Comparison of ENCODE assay signal across 8 cellular contexts in the genomic region with DNA sequence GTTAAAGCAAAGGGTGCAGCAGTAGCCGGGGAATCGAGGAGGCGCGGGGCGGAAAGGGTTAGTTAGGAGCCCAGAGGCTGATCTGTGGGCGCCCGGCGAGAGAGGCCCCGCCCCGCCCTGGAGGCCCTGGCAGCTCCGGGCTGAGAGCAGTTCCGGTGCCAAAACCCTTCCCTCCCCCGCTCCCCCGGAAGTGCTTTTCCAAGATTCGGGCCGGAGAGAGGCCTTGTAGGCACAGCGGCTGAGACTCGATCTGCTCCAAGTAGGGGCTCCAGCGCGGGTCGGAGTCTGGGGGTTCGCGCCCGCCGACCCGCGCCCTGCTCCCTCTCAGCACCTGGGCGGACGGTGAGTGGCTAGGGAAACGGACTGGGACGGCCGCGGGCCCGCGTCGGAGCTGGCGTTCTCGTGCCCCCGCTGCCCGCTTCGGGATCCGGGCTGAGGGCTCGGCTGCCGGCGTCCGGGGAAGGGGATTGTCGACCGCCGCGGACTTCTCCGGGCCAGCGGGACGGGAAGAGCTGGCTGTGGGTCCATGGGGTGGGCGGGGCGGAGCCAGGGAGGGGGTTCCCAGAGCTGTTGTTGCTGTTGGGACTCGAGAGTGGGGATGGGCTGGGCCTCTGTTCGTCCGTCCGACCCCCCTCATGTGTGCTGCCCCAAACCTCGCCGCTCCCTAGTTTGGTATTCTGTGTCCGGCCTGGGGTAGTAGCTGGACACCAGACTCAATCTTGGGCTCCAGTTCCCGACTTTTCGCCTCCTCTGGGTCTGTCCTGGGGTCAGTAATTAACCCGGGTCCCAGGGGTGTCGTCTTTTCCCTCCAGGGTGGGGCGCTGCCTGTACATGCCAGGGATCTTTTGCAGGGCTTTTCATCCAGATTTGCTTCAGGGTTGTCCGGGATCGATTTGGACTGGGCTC. TPM values are rescaled to one million over a fixed set of nuclear protein-coding genes. Genes with fewer than 3 reads are reported as not detected.
DNase-seq lines count a peak whose midpoint lies in the region; ATAC-seq lines count a peak whose summit lies in the region.

A gene with protein sequence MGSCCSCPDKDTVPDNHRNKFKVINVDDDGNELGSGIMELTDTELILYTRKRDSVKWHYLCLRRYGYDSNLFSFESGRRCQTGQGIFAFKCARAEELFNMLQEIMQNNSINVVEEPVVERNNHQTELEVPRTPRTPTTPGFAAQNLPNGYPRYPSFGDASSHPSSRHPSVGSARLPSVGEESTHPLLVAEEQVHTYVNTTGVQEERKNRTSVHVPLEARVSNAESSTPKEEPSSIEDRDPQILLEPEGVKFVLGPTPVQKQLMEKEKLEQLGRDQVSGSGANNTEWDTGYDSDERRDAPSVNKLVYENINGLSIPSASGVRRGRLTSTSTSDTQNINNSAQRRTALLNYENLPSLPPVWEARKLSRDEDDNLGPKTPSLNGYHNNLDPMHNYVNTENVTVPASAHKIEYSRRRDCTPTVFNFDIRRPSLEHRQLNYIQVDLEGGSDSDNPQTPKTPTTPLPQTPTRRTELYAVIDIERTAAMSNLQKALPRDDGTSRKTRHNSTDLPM (plus strand): TSS at position 200 of the 906 bp plus-strand sequence. CDS start 98,643 bp downstream, outside the sequence.

- ATAC-seq in GM19035 (IDR thresholded peaks at IDR 0.05; ENCODE audit: unreplicated experiment), result peak; percentile 97
- ATAC-seq in HG03354 (IDR thresholded peaks at IDR 0.05; ENCODE audit: poor library complexity, severe bottlenecking, unreplicated experiment), result peak; percentile 97

- peak; percentile 66 to 79 for DNase-seq in AML-193 (lab: John Stamatoyannopoulos, UW)
- peak; percentile 69 to 90 for DNase-seq in NCI-H446 (lab: John Stamatoyannopoulos, UW)
- DNase-seq in activated CD4-positive, CD25-positive, alpha-beta regulatory T cell treated with anti-CD3 and anti-CD28 coated beads, Interleukin-2, amount 50 U/mL, for 72 hours, result peak; percentile 86
- DNase-seq in cerebellum (ENCODE audit: low spot score), result peak; percentile 96
- DNase-seq in kidney glomerular epithelial cell (lab: John Stamatoyannopoulos, UW), result peak; percentile 85
- peak; percentile 52 to 72 for DNase-seq in stimulated activated CD4-positive, alpha-beta T cell treated with anti-CD3 and anti-CD28 coated beads, Interleukin-1b, Interleukin-23, amount 100 ng/mL, for 1 hour (ENCODE audit: low read depth in 2 of 2)

RNA-seq across cellular contexts. Expression of the gene that starts here (rescaled TPM):
- total RNA-seq in cerebellum, result 78.7 TPM

Comparison
In these comparisons a context has a peak if more than half of its experiments do, and no peak if none do; other contexts are left out.
1. Peak in every context shown above with its lines: DNase-seq and ATAC-seq.